ENCODE assay signal across 20 cellular contexts in genomic region chr1:89539135-89539534, GRCh38.
"Had no signal": no experiment of that assay in that cellular context is flagged by ENCODE, and none has a peak within 500 bp of the region (broad histone marks: within the 10 kb centered on the region; RNA-seq: fewer than 3 reads in every experiment).

No MANE protein-coding gene starts in this region.

- H3K27ac ChIP-seq: breast epithelium, prostate gland, SJSA1, skin epidermis, stomach, thoracic aorta had no signal

- DNase-seq: activated CD4-positive, alpha-beta T cell treated with anti-CD3 and anti-CD28 coated beads for 48 hours; activated CD8-positive, alpha-beta memory T cell treated with anti-CD3 and anti-CD28 coated beads, Interleukin-2, amount 10 ng/mL, durations not matched to agents 7 days and 5 days; activated naive CD4-positive, alpha-beta T cell; activated T-cell treated with anti-CD3 and anti-CD28 coated beads, Interleukin-2, amount 50 U/mL, for 48 hours; aorta; endodermal cell; islet precursor cell; midbrain; right cardiac atrium; stimulated activated CD4-positive, alpha-beta T cell treated with anti-CD3 and anti-CD28 coated beads, Interleukin-15, amount 100 ng/mL, for 24 hours; stimulated activated CD4-positive, alpha-beta T cell treated with anti-CD3 and anti-CD28 coated beads, Interleukin-4, amount 100 ng/mL, for 24 hours; stomach; T-helper 2 cell; upper lobe of right lung had no signal

- H3K9me3 Mint-ChIP-seq: endodermal cell, WTC11 had no signal

- H3K27me3 Mint-ChIP-seq: activated CD8-positive, alpha-beta memory T cell treated with anti-CD3 and anti-CD28 coated beads, Interleukin-2, amount 10 ng/mL, durations not matched to agents 7 days and 5 days had no signal

- H3K27ac Mint-ChIP-seq: activated CD8-positive, alpha-beta memory T cell treated with anti-CD3 and anti-CD28 coated beads, Interleukin-2, amount 10 ng/mL, durations not matched to agents 7 days and 5 days; endodermal cell; WTC11 had no signal

- ATAC-seq: activated CD8-positive, alpha-beta memory T cell treated with anti-CD3 and anti-CD28 coated beads, Interleukin-2, amount 10 ng/mL, durations not matched to agents 7 days and 5 days; WTC11 had no signal

- H3K36me3 Mint-ChIP-seq: WTC11 had no signal

- H3K4me3 Mint-ChIP-seq: activated CD8-positive, alpha-beta memory T cell treated with anti-CD3 and anti-CD28 coated beads, Interleukin-2, amount 10 ng/mL, durations not matched to agents 7 days and 5 days; endodermal cell; WTC11 had no signal
